ENCODE assay signal across 9 cellular contexts in genomic region chr16:30041841-30042240, GRCh38. TPM values are rescaled to one million over a fixed set of nuclear protein-coding genes. Genes with fewer than 3 reads are reported as not detected.
DNase-seq lines count a peak whose midpoint lies in the region; ATAC-seq and TF ChIP-seq lines count a peak whose summit lies in the region.
"Had no signal": no experiment of that assay in that cellular context is flagged by ENCODE, and none has a peak within 500 bp of the region (broad histone marks: within the 10 kb centered on the region; RNA-seq: fewer than 3 reads in every experiment).

No MANE protein-coding gene starts in this region.

- no peak for TF ChIP-seq RAD21 in neural cell (conservative IDR thresholded peaks at IDR 0.05)

- H3K9me3 ChIP-seq in DND-41 (ENCODE audit: insufficient read depth, low read length, severe bottlenecking) (no peaks in the 10 kb centered on the region), neural cell (ENCODE audit: low read length) (no peaks in the 10 kb centered on the region)

- H3K27me3 ChIP-seq in DND-41 (ENCODE audit: insufficient read depth, low read length, poor library complexity): no peaks in the 10 kb centered on the region
- H3K27me3 ChIP-seq in neural cell (ENCODE audit: insufficient read depth, low read depth, low read length): no peaks in the 10 kb centered on the region

- no peak overlapping the region for H3K4me3 ChIP-seq in DND-41 (ENCODE audit: low read depth in 1 of 2, low read length in 2 of 2)
- H3K4me3 ChIP-seq in neural cell (ENCODE audit: low read length): no peak overlapping the region

- no peaks in the 10 kb centered on the region for H3K79me2 ChIP-seq in DND-41 (ENCODE audit: insufficient read depth, low read length)
- H3K79me2 ChIP-seq in neural cell (replicated peaks; ENCODE audit: insufficient read depth, low read length): no peaks in the 10 kb centered on the region

- H3K27ac ChIP-seq in DND-41 (ENCODE audit: low read length) (no peak overlapping the region), neural cell (ENCODE audit: low read length) (no peak overlapping the region)

- TF ChIP-seq CTCF in DND-41 (IDR thresholded peaks at IDR 0.05; ENCODE audit: borderline replicate concordance, extremely low read depth, low read length, poor library complexity, severe bottlenecking) (peak; percentile 43), neural cell (IDR thresholded peaks at IDR 0.05; ENCODE audit: poor library complexity, severe bottlenecking) (peak; percentile 38)

- no peaks in the 10 kb centered on the region for H3F3A ChIP-seq in neural cell (ENCODE audit: insufficient read depth, low read length, poor library complexity, severe bottlenecking)

- H3K4me2 ChIP-seq in DND-41 (ENCODE audit: insufficient read depth, low read length) (no peak overlapping the region), neural cell (ENCODE audit: low read length) (no peak overlapping the region)

- H3K9me2 ChIP-seq in neural cell (ENCODE audit: insufficient read depth, low read length): no peaks in the 10 kb centered on the region

- ATAC-seq in DND-41 (ENCODE audit: insufficient read depth, low read depth): no peak
- ATAC-seq in HG03521 (IDR thresholded peaks at IDR 0.05; ENCODE audit: unreplicated experiment): no peak
- ATAC-seq in HG02588 (IDR thresholded peaks at IDR 0.05; ENCODE audit: unreplicated experiment): no peak

- no peak for TF ChIP-seq EP300 in neural cell (conservative IDR thresholded peaks at IDR 0.05; ENCODE audit: poor library complexity, severe bottlenecking)

- H4K20me1 ChIP-seq in DND-41 (ENCODE audit: insufficient read depth, low read length) (no peaks in the 10 kb centered on the region), neural cell (ENCODE audit: insufficient read depth) (no peaks in the 10 kb centered on the region)

- no peaks in the 10 kb centered on the region for H3K4me1 ChIP-seq in DND-41 (ENCODE audit: insufficient read depth, low read length)

- H3K36me3 ChIP-seq in DND-41 (ENCODE audit: insufficient read depth, low read length): no peaks in the 10 kb centered on the region
- H3K36me3 ChIP-seq in neural cell (ENCODE audit: insufficient read depth, low read length): no peaks in the 10 kb centered on the region

- DNase-seq in DND-41 (no peak), LHCN-M2 (ENCODE audit: low read depth) (peak; percentile 44), COLO829 (ENCODE audit: low spot score) (no peak), T-helper 1 cell (no peak)
- DNase-seq in central memory CD4-positive, alpha-beta T cell: peak; percentile 27
- DNase-seq: NCI-H1092 had no signal

- H3K9ac ChIP-seq in DND-41 (ENCODE audit: low read depth, low read length) (no peak overlapping the region), neural cell (ENCODE audit: low read length) (no peak overlapping the region)

- H2AFZ ChIP-seq in DND-41 (ENCODE audit: low read depth, low read length): no peak overlapping the region
- no peak overlapping the region for H2AFZ ChIP-seq in neural cell (ENCODE audit: low read depth, low read length)

TF ChIP-seq in neural cell, 6 proteins besides CTCF, POLR2A, EP300 and RAD21:
- TF ChIP-seq REST (IDR thresholded peaks at IDR 0.05; ENCODE audit: borderline replicate concordance): no peak

RNA-seq across cellular contexts. Expression of gene TLCD3B, which starts 10.8 kb away (rescaled TPM):
- not detected in 2 replicates for total RNA-seq in LHCN-M2 (2014; rRNA removed)
- polyA plus RNA-seq in LHCN-M2 (2012): 0.09 TPM
- 18.9 and 21.7 TPM in 2 replicates for polyA plus RNA-seq in neural cell
- polyA minus RNA-seq in neural cell: 18.5 and 21.4 TPM in 2 replicates

RNA-seq across cellular contexts. Expression of gene C16orf92, which starts 18.8 kb away (rescaled TPM):
- not detected in 2 replicates for total RNA-seq in LHCN-M2 (2014; rRNA removed)
- polyA plus RNA-seq in LHCN-M2 (2012): not detected
- polyA plus RNA-seq in neural cell: not detected in 2 replicates
- not detected in 2 replicates for polyA minus RNA-seq in neural cell

RNA-seq across cellular contexts. Expression of gene ALDOA, which starts 23.7 kb away (rescaled TPM):
- total RNA-seq in LHCN-M2 (2014; rRNA removed): 2,146 and 2,472 TPM in 2 replicates
- 2,725 TPM for polyA plus RNA-seq in LHCN-M2 (2012)
- polyA plus RNA-seq in neural cell: 59.3 and 71.3 TPM in 2 replicates
- polyA minus RNA-seq in neural cell: 51.3 and 54.3 TPM in 2 replicates

RNA-seq across cellular contexts. Expression of gene DOC2A, which starts 31.0 kb away (rescaled TPM):
- not detected in 2 replicates for total RNA-seq in LHCN-M2 (2014; rRNA removed)
- polyA plus RNA-seq in LHCN-M2 (2012): not detected
- polyA plus RNA-seq in neural cell: 7.3 and 8.5 TPM in 2 replicates
- 3.1 and 4.4 TPM in 2 replicates for polyA minus RNA-seq in neural cell

RNA-seq across cellular contexts. Expression of gene PPP4C, which starts 34.0 kb away (rescaled TPM):
- total RNA-seq in LHCN-M2 (2014; rRNA removed): 142 and 154 TPM in 2 replicates
- polyA plus RNA-seq in LHCN-M2 (2012): 149 TPM
- 173 and 184 TPM in 2 replicates for polyA plus RNA-seq in neural cell
- 122 and 159 TPM in 2 replicates for polyA minus RNA-seq in neural cell

Comparison
In these comparisons a context has a peak if more than half of its experiments do, and no peak if none do; other contexts are left out.
1. DNase-seq: peak in LHCN-M2 (single experiment) and central memory CD4-positive, alpha-beta T cell (single experiment); none in DND-41 (single experiment), COLO829 (single experiment) and T-helper 1 cell (0 of 5).